Comparison of ENCODE assay signal across 9 cellular contexts in genomic region chr14:34665785-34666425, GRCh38. TPM values are rescaled to one million over a fixed set of nuclear protein-coding genes. Genes with fewer than 3 reads are reported as not detected.
DNase-seq lines count a peak whose midpoint lies in the region; ATAC-seq, FAIRE-seq and TF ChIP-seq lines count a peak whose summit lies in the region.
"Had no signal": no experiment of that assay in that cellular context is flagged by ENCODE, and none has a peak within 500 bp of the region (broad histone marks: within the 10 kb centered on the region; RNA-seq: fewer than 3 reads in every experiment).

No MANE protein-coding gene starts in this region.

- H3F3A ChIP-seq in Loucy (ENCODE audit: low read depth) = no peaks in the 10 kb centered on the region

- no peaks in the 10 kb centered on the region for H3K36me3 Mint-ChIP-seq in CD8-positive, alpha-beta memory T cell
- H3K36me3 Mint-ChIP-seq in endothelial cell (ENCODE audit: low read depth, unreplicated experiment) = no peaks in the 10 kb centered on the region

- in situ Hi-C loops in K562 (cut with MboI) = no loop called here

- no peak overlapping the region for H3K9ac ChIP-seq in Loucy (ENCODE audit: low read depth, low read length, poor library complexity, severe bottlenecking)
- H3K9ac ChIP-seq in K562 (ENCODE audit: insufficient read depth in 1 of 2, low read depth in 2 of 2, low read length in 2 of 2) = no peak overlapping the region

- H3K79me2 ChIP-seq in Loucy (ENCODE audit: insufficient read depth, low read length) (no peaks in the 10 kb centered on the region), K562 (ENCODE audit: control insufficient read depth, insufficient read depth, low read length) (no peaks in the 10 kb centered on the region)

- no peaks in the 10 kb centered on the region for H3K9me3 ChIP-seq in CD8-positive, alpha-beta memory T cell (ENCODE audit: low read length)
- no peaks in the 10 kb centered on the region for H3K9me3 ChIP-seq in Loucy (ENCODE audit: insufficient read depth, low read depth, low read length)
- no peaks in the 10 kb centered on the region for H3K9me3 ChIP-seq in K562 (replicated peaks; ENCODE audit: control insufficient read depth, insufficient read depth, low read depth, low read length)

- H4K20me1 ChIP-seq in Loucy (ENCODE audit: insufficient read depth, low read length, poor library complexity, severe bottlenecking) = no peaks in the 10 kb centered on the region
- no peaks in the 10 kb centered on the region for H4K20me1 ChIP-seq in K562 (replicated peaks; ENCODE audit: control insufficient read depth, insufficient read depth, low read length)

- TF ChIP-seq POLR2A in K562 (conservative IDR thresholded peaks at IDR 0.05) = no peak

- TF ChIP-seq EP300 in K562 (IDR thresholded peaks at IDR 0.05; ENCODE audit: low read length) = no peak

- H3K4me1 ChIP-seq in CD8-positive, alpha-beta memory T cell (ENCODE audit: insufficient read depth, low read length) = peaks cover 12% of the 10 kb centered on the region
- H3K4me1 ChIP-seq in Loucy (ENCODE audit: insufficient read depth, low read length, poor library complexity, severe bottlenecking) (peaks cover 7% of the 10 kb centered on the region), K562 (replicated peaks in 1 of 2; ENCODE audit: control insufficient read depth in 2 of 2, insufficient read depth in 2 of 2, low read length in 2 of 2) (peaks cover 0 to 7% of the 10 kb centered on the region in 2 experiments; a peak in 2 of 5 replicates)

- peaks cover 1 to 6% (median 6%) of the 10 kb centered on the region in 5 donors for H3K9me3 Mint-ChIP-seq in CD8-positive, alpha-beta memory T cell
- H3K9me3 Mint-ChIP-seq in endothelial cell (ENCODE audit: unreplicated experiment) = no peaks in the 10 kb centered on the region

- H3K27ac Mint-ChIP-seq in CD8-positive, alpha-beta memory T cell = peak overlapping the region in 5 of 8 donors; percentile 39 to 72 (median 42)
- H3K27ac Mint-ChIP-seq in endothelial cell (ENCODE audit: unreplicated experiment) = no peak overlapping the region

- intact Hi-C loops in K562 (cut with micrococcal nuclease) = no loop called here

- BruUV-seq in K562 (replicated peaks; lab: Mats Ljungman, UMichigan) = no TSS peak

- FAIRE-seq in K562 (lab: Jason Lieb, UNC) = no peak

- no peaks in the 10 kb centered on the region for H3K27me3 ChIP-seq in CD8-positive, alpha-beta memory T cell (ENCODE audit: insufficient read depth, low read length, poor library complexity, severe bottlenecking)
- H3K27me3 ChIP-seq in Loucy (ENCODE audit: insufficient read depth, low read length, poor library complexity, severe bottlenecking) = no peaks in the 10 kb centered on the region
- H3K27me3 ChIP-seq in K562 (ENCODE audit: control insufficient read depth in 2 of 2, insufficient read depth in 2 of 2, low read length in 2 of 2) = no peaks in the 10 kb centered on the region

- CTCF ChIA-PET in CD8-positive, alpha-beta memory T cell (lab: Charles Lee) = no interaction called here
- CTCF ChIA-PET in K562 (lab: Yijun Ruan, JAX; ENCODE audit: low intra/inter-chr PET ratio) = no interaction called here

- H2AFZ ChIP-seq in Loucy (ENCODE audit: low read length) (peak overlapping the region; percentile 14), K562 (ENCODE audit: low read depth, low read length) (peak overlapping the region; percentile 63; the same call in 1 of the 2 replicates)

- TF ChIP-seq RAD21 in K562 (CRISPR knock-in tag; conservative IDR thresholded peaks at IDR 0.05 in 1 of 2, IDR thresholded peaks at IDR 0.05 in 1 of 2) = no peak

- H3K27me3 Mint-ChIP-seq in CD8-positive, alpha-beta memory T cell = no peaks in the 10 kb centered on the region
- H3K27me3 Mint-ChIP-seq in endothelial cell (ENCODE audit: unreplicated experiment) = no peaks in the 10 kb centered on the region

- no peak overlapping the region for H3K27ac ChIP-seq in CD8-positive, alpha-beta memory T cell (ENCODE audit: low read depth, low read length)
- no peak overlapping the region for H3K27ac ChIP-seq in K562 (ENCODE audit: extremely low read depth, low read depth, low read length)

- H3K4me3 ChIP-seq in CD8-positive, alpha-beta memory T cell (ENCODE audit: low read length) = no peak overlapping the region
- H3K4me3 ChIP-seq in Loucy (ENCODE audit: low read length, poor library complexity, severe bottlenecking) (no peak overlapping the region), K562 (no peak overlapping the region)
- H3K4me3 ChIP-seq: skin epidermis had no signal

- no peaks in the 10 kb centered on the region for H3K36me3 ChIP-seq in CD8-positive, alpha-beta memory T cell (ENCODE audit: insufficient read depth, low read length)
- H3K36me3 ChIP-seq in Loucy (ENCODE audit: insufficient read depth, low read length) (no peaks in the 10 kb centered on the region), K562 (ENCODE audit: control insufficient read depth, insufficient read depth, low read length) (no peaks in the 10 kb centered on the region)

- no peaks in the 10 kb centered on the region for H3K9me1 ChIP-seq in K562 (ENCODE audit: control insufficient read depth, insufficient read depth, low read length)

- H3K4me2 ChIP-seq in Loucy (ENCODE audit: low read depth, low read length, poor library complexity, severe bottlenecking) (peak overlapping the region; percentile 22), K562 (ENCODE audit: insufficient read depth, low read length) (no peak overlapping the region)

- TF ChIP-seq CTCF in Loucy (conservative IDR thresholded peaks at IDR 0.05; ENCODE audit: low read length) (no peak), K562 (IDR thresholded peaks at IDR 0.05 in 2 of 3, conservative IDR thresholded peaks at IDR 0.05 in 1 of 3; ENCODE audit: insufficient read depth in 2 of 3, low read depth in 1 of 3, low read length in 3 of 3) (no peak), endothelial cell (IDR thresholded peaks at IDR 0.05; ENCODE audit: unreplicated experiment) (no peak)

- H3K4me3 Mint-ChIP-seq in CD8-positive, alpha-beta memory T cell = no peak overlapping the region
- H3K4me3 Mint-ChIP-seq in endothelial cell (ENCODE audit: unreplicated experiment) = no peak overlapping the region

- WGBS in K562 (ENCODE audit: insufficient coverage, low coverage, missing lambda C conversion rate) = 14% methylated on average over 2 of the region's 2 CpGs

- DNase-seq in CD8-positive, alpha-beta memory T cell = no peak
- DNase-seq in K562 (ENCODE audit: extremely low read depth in 1 of 4, low spot score in 3 of 4) (peak in 1 of 4 experiments; percentile 20), lung microvascular endothelial cell (ENCODE audit: low read depth in 2 of 2) (peak; percentile 92 to 95), endothelial cell (ENCODE audit: low spot score) (no peak), NCI-H526 (lab: John Stamatoyannopoulos, UW) (no peak)
- no peak for DNase-seq in stimulated activated naive CD8-positive, alpha-beta T cell treated with anti-CD3 and anti-CD28 coated beads, Interleukin-15, Interleukin-2, amounts not matched to agents 100 U/mL and 50 U/mL, for 24 hours

- H3K4me1 Mint-ChIP-seq in CD8-positive, alpha-beta memory T cell = peaks cover 7 to 11% (median 10%) of the 10 kb centered on the region in 3 donors
- H3K4me1 Mint-ChIP-seq in endothelial cell (ENCODE audit: unreplicated experiment) = no peaks in the 10 kb centered on the region

- ATAC-seq in K562 (no peak), esophagus mucosa (no peak)
- no peak for ATAC-seq in stimulated activated naive CD8-positive, alpha-beta T cell treated with anti-CD3 and anti-CD28 coated beads, Interleukin-15, Interleukin-2, amounts not matched to agents 100 U/mL and 50 U/mL, for 24 hours

- no peaks in the 10 kb centered on the region for H3K9me2 ChIP-seq in Loucy (replicated peaks; ENCODE audit: low read depth, low read length)

- POLR2A ChIA-PET in CD8-positive, alpha-beta memory T cell (lab: Charles Lee) = no interaction called here
- POLR2A ChIA-PET in K562 (lab: Yijun Ruan, JAX) = no interaction called here

RNA-seq across cellular contexts. Expression of gene SNX6, which starts 36.0 kb away (rescaled TPM):
- 10 to 100 TPM; 63.4 to 67.1 TPM for total RNA-seq in CD8-positive, alpha-beta memory T cell
- 128 TPM for polyA plus RNA-seq in CD8-positive, alpha-beta memory T cell
- total RNA-seq in K562 (2011; cell fraction: chromatin; rRNA removed; ENCODE audit: low replicate concordance) = 18.4 and 51.3 TPM in 2 replicates
- total RNA-seq in K562 (2011; cell fraction: nucleolus; rRNA removed) = 9.7 and 14.7 TPM in 2 replicates
- total RNA-seq in K562 (2011; cell fraction: nucleoplasm; rRNA removed) = 17.7 and 18.1 TPM in 2 replicates
- total RNA-seq in K562 (2014; rRNA removed) = 29.1 and 34.6 TPM in 2 replicates
- 85.3 and 103 TPM in 2 replicates for total RNA-seq in K562 (2014; rRNA removed; fragmentation: Illumina TruSeq; extraction: Trizol)
- total RNA-seq in K562 (2015; rRNA removed; fragmentation: Illumina TruSeq; extraction: Trizol) = 57.5 and 61.2 TPM in 2 replicates
- total RNA-seq in K562 (2021) = 44.0 and 49.8 TPM in 2 replicates
- polyA plus RNA-seq in K562 (2011; rRNA removed) = 37.1 and 47.5 TPM in 2 replicates
- 12.1 and 41.8 TPM in 2 replicates for polyA plus RNA-seq in K562 (2011; cell fraction: cytosol; rRNA removed)
- 8.4 and 14.9 TPM in 2 replicates for polyA plus RNA-seq in K562 (2011; cell fraction: nucleus; rRNA removed)
- polyA plus RNA-seq in K562 (2012) = 41.5 and 54.0 TPM in 2 replicates
- polyA plus RNA-seq in K562 (2014; fragmentation: Illumina TruSeq; extraction: Trizol) = 74.8 and 85.5 TPM in 2 replicates
- polyA plus RNA-seq in K562 (2014; fragmentation: Nextera tagmentation; extraction: Ambion mirVana) = 100 to 1,000 TPM; 110 to 111 TPM
- 41.3 and 44.5 TPM in 2 replicates for polyA plus RNA-seq in K562 (2014; rRNA removed)
- 46.2 and 55.6 TPM in 2 replicates for polyA minus RNA-seq in K562 (2011; rRNA and poly(A)+ RNA removed)
- polyA minus RNA-seq in K562 (2011; cell fraction: cytosol; rRNA and poly(A)+ RNA removed) = 10.2 and 12.2 TPM in 2 replicates
- 7.3 and 14.6 TPM in 2 replicates for polyA minus RNA-seq in K562 (2011; cell fraction: nucleus; rRNA and poly(A)+ RNA removed)
- total RNA-seq in lung microvascular endothelial cell = 57.9 and 64.9 TPM in 2 replicates
- total RNA-seq in esophagus mucosa = 53.0 TPM
- total RNA-seq in endothelial cell (ENCODE audit: unreplicated experiment) = 82.4 TPM

RNA-seq across cellular contexts. Expression of gene CFL2, which starts 48.5 kb away (rescaled TPM):
- 10 to 100 TPM in 1 of 2 experiments, 1 to 10 TPM in 1; 8.4 to 10.0 TPM for total RNA-seq in CD8-positive, alpha-beta memory T cell
- 10.2 TPM for polyA plus RNA-seq in CD8-positive, alpha-beta memory T cell
- total RNA-seq in K562 (2011; cell fraction: chromatin; rRNA removed; ENCODE audit: low replicate concordance) = 4.9 and 13.4 TPM in 2 replicates
- 1.2 and 1.3 TPM in 2 replicates for total RNA-seq in K562 (2011; cell fraction: nucleolus; rRNA removed)
- total RNA-seq in K562 (2011; cell fraction: nucleoplasm; rRNA removed) = 6.7 and 17.6 TPM in 2 replicates
- total RNA-seq in K562 (2014; rRNA removed) (2.0 and 5.0 TPM in 2 replicates), K562 (2014; rRNA removed; fragmentation: Illumina TruSeq; extraction: Trizol) (4.0 and 5.0 TPM in 2 replicates), K562 (2015; rRNA removed; fragmentation: Illumina TruSeq; extraction: Trizol) (4.2 and 4.6 TPM in 2 replicates), K562 (2021) (6.5 TPM in 2 replicates), lung microvascular endothelial cell (22.6 and 28.5 TPM in 2 replicates), esophagus mucosa (7.0 TPM), endothelial cell (ENCODE audit: unreplicated experiment) (27.8 TPM)
- polyA plus RNA-seq in K562 (2011; rRNA removed) (4.4 and 5.1 TPM in 2 replicates), K562 (2014; fragmentation: Illumina TruSeq; extraction: Trizol) (7.1 and 12.7 TPM in 2 replicates), K562 (2014; fragmentation: Nextera tagmentation; extraction: Ambion mirVana) (1 to 10 TPM; 5.8 to 5.9 TPM), K562 (2014; rRNA removed) (3.2 and 8.1 TPM in 2 replicates)
- polyA plus RNA-seq in K562 (2011; cell fraction: cytosol; rRNA removed) = 1.3 and 2.9 TPM in 2 replicates
- polyA plus RNA-seq in K562 (2011; cell fraction: nucleus; rRNA removed) = 3.8 and 6.6 TPM in 2 replicates
- 5.9 and 7.4 TPM in 2 replicates for polyA plus RNA-seq in K562 (2012)
- polyA minus RNA-seq in K562 (2011; rRNA and poly(A)+ RNA removed) = 9.3 and 10.7 TPM in 2 replicates
- polyA minus RNA-seq in K562 (2011; cell fraction: cytosol; rRNA and poly(A)+ RNA removed) = 2.5 and 3.2 TPM in 2 replicates
- 1.8 and 5.9 TPM in 2 replicates for polyA minus RNA-seq in K562 (2011; cell fraction: nucleus; rRNA and poly(A)+ RNA removed)

Comparison
In these comparisons a context has a peak if more than half of its experiments do, and no peak if none do; other contexts are left out.
1. DNase-seq: peak in lung microvascular endothelial cell (2 of 2); none in CD8-positive, alpha-beta memory T cell (0 of 5), stimulated activated naive CD8-positive, alpha-beta T cell treated with anti-CD3 and anti-CD28 coated beads, Interleukin-15, Interleukin-2, amounts not matched to agents 100 U/mL and 50 U/mL, for 24 hours (single experiment), endothelial cell (single experiment) and NCI-H526 (0 of 2).